In the genomic region with DNA sequence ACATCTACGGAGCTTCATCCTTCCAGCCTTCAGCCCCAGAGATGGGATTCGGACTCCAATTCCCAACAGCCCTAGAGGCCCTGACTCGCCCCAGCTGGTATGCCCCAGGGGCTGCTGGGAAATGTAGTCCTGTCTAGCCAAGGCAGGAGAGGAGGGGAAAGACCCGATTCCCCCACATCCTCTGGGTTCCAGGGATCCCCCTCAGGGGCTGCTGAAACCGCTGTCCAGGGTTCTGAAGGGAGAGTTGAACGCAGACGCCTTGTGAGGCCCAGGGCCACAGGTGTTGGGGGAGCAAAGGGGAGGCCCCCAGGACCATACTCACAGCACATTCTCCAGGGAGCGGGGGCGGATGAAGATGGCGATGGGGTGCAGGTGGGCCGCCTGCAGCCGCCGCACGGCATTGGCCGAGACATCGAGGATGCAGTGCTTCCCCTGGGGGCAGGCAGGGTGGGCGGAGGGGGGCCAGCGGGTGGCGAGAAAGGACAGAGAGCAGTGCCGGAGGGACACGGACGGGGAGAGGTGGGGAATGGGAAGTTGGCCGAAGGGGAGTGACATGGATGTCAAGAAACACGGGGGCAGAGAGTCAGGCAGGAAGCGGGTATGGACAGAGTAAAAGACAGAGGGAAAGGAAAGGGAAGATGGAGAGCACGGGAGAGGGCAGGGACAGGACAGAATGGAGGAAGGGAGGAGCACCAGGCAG, we compare ENCODE assay signal across 8 cellular contexts. TPM values are rescaled to one million over a fixed set of nuclear protein-coding genes. Genes with fewer than 3 reads are reported as not detected.
DNase-seq lines count a peak whose midpoint lies in the region; ATAC-seq and TF ChIP-seq lines count a peak whose summit lies in the region.

No MANE protein-coding gene starts in this region.

- peak; percentile 84 for ATAC-seq in Right ventricle myocardium superior (ENCODE audit: poor library complexity)
- peak; percentile 84 for ATAC-seq in left ventricle myocardium superior
- ATAC-seq in upper lobe of right lung = peak; percentile 65
- ATAC-seq in HG02973 (IDR thresholded peaks at IDR 0.05; ENCODE audit: unreplicated experiment) = no peak
- ATAC-seq in HG03196 (IDR thresholded peaks at IDR 0.05; ENCODE audit: unreplicated experiment) = no peak

- peak; percentile 44 for DNase-seq in Right ventricle myocardium superior
- DNase-seq in right atrium auricular region (ENCODE audit: low spot score) = no peak
- DNase-seq in SK-MEL-5 (ENCODE audit: low read depth, low spot score) = peak; percentile 74
- DNase-seq in left ventricle myocardium superior = peak; percentile 58
- DNase-seq in upper lobe of right lung = no peak
- DNase-seq in NCI-H345 treated with DMSO at 0.1 percent for 48 hours (lab: John Stamatoyannopoulos, UW; ENCODE audit: unreplicated experiment) = no peak

- H3K9me3 ChIP-seq in right atrium auricular region (no peaks in the 10 kb centered on the region), upper lobe of right lung (no peaks in the 10 kb centered on the region)

- H3K27me3 ChIP-seq in right atrium auricular region (no peaks in the 10 kb centered on the region), upper lobe of right lung (no peaks in the 10 kb centered on the region)

- TF ChIP-seq CTCF in right atrium auricular region (IDR thresholded peaks at IDR 0.05) (no peak), upper lobe of right lung (IDR thresholded peaks at IDR 0.05) (no peak)

- H3K27ac ChIP-seq in right atrium auricular region (no peak overlapping the region), upper lobe of right lung (no peak overlapping the region)

- H3K4me3 ChIP-seq in right atrium auricular region (no peak overlapping the region), upper lobe of right lung (no peak overlapping the region)

- peaks cover 33% of the 10 kb centered on the region for H3K36me3 ChIP-seq in right atrium auricular region
- peaks cover 32% of the 10 kb centered on the region for H3K36me3 ChIP-seq in upper lobe of right lung

- in situ Hi-C loops in SK-MEL-5 (cut with HindIII; ENCODE audit: low pct_unique_long_range_greater_than_20kb, low sequenced_read_pairs) = no loop called here

- H3K4me1 ChIP-seq in right atrium auricular region (no peaks in the 10 kb centered on the region), upper lobe of right lung (no peaks in the 10 kb centered on the region)

- intact Hi-C loops in Right ventricle myocardium superior (cut with DNase I) (no loop called here), left ventricle myocardium superior (cut with micrococcal nuclease) (no loop called here), upper lobe of right lung (cut with DNase I) (no loop called here)

RNA-seq across cellular contexts. Expression of a gene that starts 12.6 kb away (rescaled TPM):
- total RNA-seq in Right ventricle myocardium superior (0.19 TPM), right atrium auricular region (1 to 10 TPM in 1 of 2 donors, not detected in 1; 1.6 TPM), left ventricle myocardium superior (0.30 TPM), upper lobe of right lung (4.3 TPM)
- total RNA-seq in SK-MEL-5 (2014; rRNA removed; shearing (Covaris generic)) = 0.21 and 0.56 TPM in 2 replicates
- not detected in 2 replicates for polyA plus RNA-seq in SK-MEL-5 (2015; cell fraction: cytosol; rRNA removed)
- 4.6 TPM in 1 of 2 replicates, not detected in the other for polyA plus RNA-seq in SK-MEL-5 (2015; cell fraction: nucleus; rRNA removed)

RNA-seq across cellular contexts. Expression of a gene that starts 27.9 kb away (rescaled TPM):
- total RNA-seq in Right ventricle myocardium superior (20.4 TPM), right atrium auricular region (10 to 100 TPM; 15.1 to 33.4 TPM), left ventricle myocardium superior (21.3 TPM), upper lobe of right lung (30.7 TPM)
- 3.7 and 3.9 TPM in 2 replicates for total RNA-seq in SK-MEL-5 (2014; rRNA removed; shearing (Covaris generic))
- 5.0 and 9.0 TPM in 2 replicates for polyA plus RNA-seq in SK-MEL-5 (2015; cell fraction: cytosol; rRNA removed)
- polyA plus RNA-seq in SK-MEL-5 (2015; cell fraction: nucleus; rRNA removed) = 20.1 and 25.9 TPM in 2 replicates

RNA-seq across cellular contexts. Expression of a gene that starts 28.0 kb away (rescaled TPM):
- total RNA-seq in Right ventricle myocardium superior (2,247 TPM), right atrium auricular region (100 to 1,000 TPM; 695 to 758 TPM), left ventricle myocardium superior (2,270 TPM), upper lobe of right lung (544 TPM)
- total RNA-seq in SK-MEL-5 (2014; rRNA removed; shearing (Covaris generic)) = 123 and 148 TPM in 2 replicates
- polyA plus RNA-seq in SK-MEL-5 (2015; cell fraction: cytosol; rRNA removed) = 149 and 184 TPM in 2 replicates
- polyA plus RNA-seq in SK-MEL-5 (2015; cell fraction: nucleus; rRNA removed) = 1,839 and 2,323 TPM in 2 replicates

RNA-seq across cellular contexts. Expression of a gene that starts 42.6 kb away (rescaled TPM):
- total RNA-seq in Right ventricle myocardium superior (20.4 TPM), right atrium auricular region (10 to 100 TPM; 18.1 to 19.9 TPM), left ventricle myocardium superior (23.5 TPM), upper lobe of right lung (41.0 TPM)
- 86.9 and 91.5 TPM in 2 replicates for total RNA-seq in SK-MEL-5 (2014; rRNA removed; shearing (Covaris generic))
- 57.4 and 71.1 TPM in 2 replicates for polyA plus RNA-seq in SK-MEL-5 (2015; cell fraction: cytosol; rRNA removed)
- 141 and 181 TPM in 2 replicates for polyA plus RNA-seq in SK-MEL-5 (2015; cell fraction: nucleus; rRNA removed)

RNA-seq across cellular contexts. Expression of a gene that starts 47.5 kb away (rescaled TPM):
- 19.4 TPM for total RNA-seq in Right ventricle myocardium superior
- 10 to 100 TPM in 1 of 2 donors, 1 to 10 TPM in 1; 10.0 to 22.4 TPM for total RNA-seq in right atrium auricular region
- total RNA-seq in SK-MEL-5 (2014; rRNA removed; shearing (Covaris generic)) = 69.0 and 81.3 TPM in 2 replicates
- 73.5 and 76.9 TPM in 2 replicates for polyA plus RNA-seq in SK-MEL-5 (2015; cell fraction: cytosol; rRNA removed)
- polyA plus RNA-seq in SK-MEL-5 (2015; cell fraction: nucleus; rRNA removed) = 31.9 and 70.5 TPM in 2 replicates
- 29.4 TPM for total RNA-seq in left ventricle myocardium superior
- 36.9 TPM for total RNA-seq in upper lobe of right lung

Comparison
In these comparisons a context has a peak if more than half of its experiments do, and no peak if none do; other contexts are left out.
1. DNase-seq: peak in Right ventricle myocardium superior (single experiment), SK-MEL-5 (single experiment) and left ventricle myocardium superior (single experiment); none in right atrium auricular region (single experiment), upper lobe of right lung (single experiment) and NCI-H345 treated with DMSO at 0.1 percent for 48 hours (single experiment).
2. ATAC-seq: peak in Right ventricle myocardium superior (single experiment), left ventricle myocardium superior (single experiment) and upper lobe of right lung (single experiment); none in HG02973 (single experiment) and HG03196 (single experiment).